8 cellular contexts compared by ENCODE assay signal in the genomic region with DNA sequence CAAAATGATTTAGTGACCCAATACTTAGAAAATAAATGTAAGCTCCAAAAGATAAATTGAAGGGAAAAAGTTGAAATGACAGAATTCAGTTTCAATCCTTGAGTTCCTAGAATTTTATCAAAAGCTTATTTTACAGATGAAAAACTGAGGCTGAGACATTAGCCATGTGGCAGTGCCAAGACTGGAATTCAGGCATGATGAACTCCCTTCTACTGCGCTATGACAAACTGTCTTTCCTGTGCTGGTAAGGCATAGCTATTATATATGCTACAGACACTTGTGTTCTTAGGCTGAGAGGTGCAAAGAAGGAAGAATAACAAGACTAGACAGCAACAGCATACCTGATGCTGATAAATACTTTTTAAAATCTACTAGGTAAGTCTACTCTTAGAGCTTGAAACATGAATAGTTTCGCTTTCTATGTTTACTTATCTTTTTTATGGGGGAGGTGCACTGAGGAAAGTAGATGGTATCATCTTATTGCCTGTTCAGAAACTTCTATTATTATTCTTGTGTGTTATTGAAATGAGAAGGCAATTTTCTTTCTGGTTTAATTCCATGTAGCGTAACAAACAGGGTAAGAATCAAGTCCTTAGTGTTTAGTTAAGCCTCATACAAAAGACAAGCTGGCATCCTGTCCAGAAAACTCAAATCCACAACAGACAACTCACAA. TPM values are rescaled to one million over a fixed set of nuclear protein-coding genes. Genes with fewer than 3 reads are reported as not detected.
DNase-seq lines count a peak whose midpoint lies in the region; ATAC-seq and TF ChIP-seq lines count a peak whose summit lies in the region.

No MANE protein-coding gene starts in this region.

- H3K27ac ChIP-seq in fibroblast of lung (ENCODE audit: insufficient read depth, low read length) (peak overlapping the region; percentile 83), skeletal muscle tissue (ENCODE audit: low read depth, low read length) (peak overlapping the region; percentile 98), caudate nucleus (ENCODE audit: low read depth, low read length) (no peak overlapping the region)

- no peaks in the 10 kb centered on the region for H4K20me1 ChIP-seq in fibroblast of lung (ENCODE audit: control insufficient read depth, extremely low read depth, insufficient read depth, low read length)

- H3K27me3 ChIP-seq in fibroblast of lung (ENCODE audit: control insufficient read depth, insufficient read depth, low read length) (no peaks in the 10 kb centered on the region), skeletal muscle tissue (ENCODE audit: control insufficient read depth in 3 of 3, insufficient read depth in 3 of 3, low read length in 3 of 3) (no peaks in the 10 kb centered on the region)

- H3K36me3 ChIP-seq in ES-I3 (ENCODE audit: insufficient read depth, low read length): no peaks in the 10 kb centered on the region
- H3K36me3 ChIP-seq in fibroblast of lung (ENCODE audit: control insufficient read depth, insufficient read depth, low read length): no peaks in the 10 kb centered on the region
- no peaks in the 10 kb centered on the region for H3K36me3 ChIP-seq in skeletal muscle tissue (ENCODE audit: control insufficient read depth in 3 of 3, insufficient read depth in 3 of 3, low read length in 3 of 3)

- H3K79me2 ChIP-seq in fibroblast of lung (ENCODE audit: control insufficient read depth, insufficient read depth, low read length): peaks cover 33% of the 10 kb centered on the region

- H3K4me3 ChIP-seq in fibroblast of lung (replicated peaks in 1 of 4; ENCODE audit: control extremely low read depth in 1 of 4, insufficient read depth in 1 of 4, low read depth in 3 of 4, low read length in 4 of 4) (peak overlapping the region; percentile 66 to 92 (median 74)), skeletal muscle tissue (ENCODE audit: low read length in 3 of 3) (peak overlapping the region; percentile 98 to 100 (median 99))

- TF ChIP-seq CTCF in fibroblast of lung (conservative IDR thresholded peaks at IDR 0.05 in 1 of 2, IDR thresholded peaks at IDR 0.05 in 1 of 2; ENCODE audit: low read depth in 1 of 2, low read length in 2 of 2): no peak

- no peak overlapping the region for H2AFZ ChIP-seq in fibroblast of lung (ENCODE audit: low read length)

- ATAC-seq in GM21528 (IDR thresholded peaks at IDR 0.05; ENCODE audit: low FRiP score, unreplicated experiment) (peak; percentile 34), HG02970 (IDR thresholded peaks at IDR 0.05; ENCODE audit: low FRiP score, unreplicated experiment) (no peak)

- H3K9me3 ChIP-seq in ES-I3 (ENCODE audit: control insufficient read depth, insufficient read depth, low read length): no peaks in the 10 kb centered on the region
- no peaks in the 10 kb centered on the region for H3K9me3 ChIP-seq in fibroblast of lung (ENCODE audit: control insufficient read depth, insufficient read depth, low read depth, low read length)
- no peaks in the 10 kb centered on the region for H3K9me3 ChIP-seq in skeletal muscle tissue (ENCODE audit: control insufficient read depth in 3 of 3, low read length in 3 of 3)

- H3K4me2 ChIP-seq in fibroblast of lung (ENCODE audit: extremely low read depth, insufficient read depth, low read length): peak overlapping the region; percentile 97

- H3K9ac ChIP-seq in ES-I3 (ENCODE audit: low read depth, low read length) (peak overlapping the region; percentile 91; the same call in 1 of the 2 replicates), fibroblast of lung (ENCODE audit: insufficient read depth, low read length) (no peak overlapping the region), skeletal muscle tissue (ENCODE audit: low read depth in 1 of 3, low read length in 3 of 3) (peak overlapping the region; percentile 91 to 100 (median 95))

- H3K4me1 ChIP-seq in ES-I3 (ENCODE audit: insufficient read depth, low read length) (no peaks in the 10 kb centered on the region; the same call in 1 of the 2 replicates), fibroblast of lung (ENCODE audit: control insufficient read depth, extremely low read depth, insufficient read depth, low read length) (peaks cover 7% of the 10 kb centered on the region), skeletal muscle tissue (ENCODE audit: control insufficient read depth in 3 of 3, insufficient read depth in 3 of 3, low read length in 3 of 3) (peaks cover 23 to 33% (median 27%) of the 10 kb centered on the region in 3 donors)

- DNase-seq in RKO (ENCODE audit: low spot score): peak; percentile 67
- no peak for DNase-seq in fibroblast of lung (ENCODE audit: low read depth in 2 of 2)
- no peak for DNase-seq in caudate nucleus (lab: John Stamatoyannopoulos, UW)
- no peak for DNase-seq in stimulated activated CD4-positive, alpha-beta T cell treated with anti-CD3 and anti-CD28 coated beads, Interleukin-15, amount 100 ng/mL, for 24 hours

RNA-seq across cellular contexts. Expression of a gene that starts 1.8 kb away (rescaled TPM):
- total RNA-seq in fibroblast of lung (5.6 and 5.8 TPM in 2 replicates), skeletal muscle tissue (2.6 TPM)
- polyA plus RNA-seq in fibroblast of lung: 4.7 and 6.0 TPM in 2 replicates
- 4.2 and 6.1 TPM in 2 replicates for polyA plus RNA-seq in fibroblast of lung (2012)
- polyA minus RNA-seq in fibroblast of lung (ENCODE audit: low replicate concordance): not detected in 2 replicates
